Comparison of ENCODE assay signal across 13 cellular contexts in the genomic region with DNA sequence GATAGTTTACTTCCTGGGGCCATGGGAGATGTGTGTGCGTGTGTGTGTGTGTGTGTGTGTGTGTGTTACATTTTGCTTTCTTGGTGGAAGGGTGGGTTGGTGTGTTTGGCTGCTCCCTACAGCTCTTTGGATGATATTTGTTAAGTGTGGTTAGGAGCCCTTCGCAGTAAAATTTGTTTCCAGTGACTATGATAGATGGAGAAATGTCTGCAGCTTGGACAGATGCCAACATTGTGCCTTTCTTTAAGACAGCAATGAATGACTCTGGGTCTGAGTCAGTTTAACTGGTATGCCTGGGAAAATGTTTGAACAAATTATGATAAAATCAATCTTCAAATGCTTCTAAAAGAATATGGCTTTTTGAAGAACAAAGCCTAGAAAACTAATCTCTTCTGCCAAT.
DNase-seq lines count a peak whose midpoint lies in the region; ATAC-seq and TF ChIP-seq lines count a peak whose summit lies in the region.
"Had no signal": no experiment of that assay in that cellular context is flagged by ENCODE, and none has a peak within 500 bp of the region (broad histone marks: within the 10 kb centered on the region; RNA-seq: fewer than 3 reads in every experiment).

No MANE protein-coding gene starts in this region.

- POLR2A ChIA-PET in HCT116 (lab: Charles Lee): no interaction called here

- BruUV-seq in HCT116 (replicated peaks; lab: Mats Ljungman, UMichigan): no TSS peak

- TF ChIP-seq CTCF in HCT116 (IDR thresholded peaks at IDR 0.05 in 2 of 3, conservative IDR thresholded peaks at IDR 0.05 in 1 of 3; ENCODE audit: borderline replicate concordance in 1 of 3, insufficient read depth in 1 of 3, low read depth in 2 of 3, low read length in 2 of 3) (no peak), smooth muscle cell (IDR thresholded peaks at IDR 0.05; ENCODE audit: borderline replicate concordance, insufficient read depth, poor library complexity, severe bottlenecking) (no peak), endodermal cell (conservative IDR thresholded peaks at IDR 0.05) (no peak), vagina (IDR thresholded peaks at IDR 0.05) (no peak)

- H3K4me3 ChIP-seq in HCT116 (replicated peaks in 1 of 2; ENCODE audit: low read depth in 1 of 2, low read length in 2 of 2): no peak overlapping the region
- H3K4me3 ChIP-seq in SJSA1: no peak overlapping the region
- no peak overlapping the region for H3K4me3 ChIP-seq in smooth muscle cell
- H3K4me3 ChIP-seq in endodermal cell (ENCODE audit: low read length): no peak overlapping the region
- no peak overlapping the region for H3K4me3 ChIP-seq in vagina
- H3K4me3 ChIP-seq: ovary had no signal

- H3K4me2 ChIP-seq in HCT116 (ENCODE audit: low read length): no peak overlapping the region
- H3K4me2 ChIP-seq in smooth muscle cell: peak overlapping the region; percentile 13

- H2AFZ ChIP-seq in HCT116 (ENCODE audit: low read depth, low read length, poor library complexity, severe bottlenecking) (no peak overlapping the region), smooth muscle cell (ENCODE audit: low read depth) (no peak overlapping the region)

- H3K27me3 Mint-ChIP-seq in endodermal cell (ENCODE audit: insufficient read depth): no peaks in the 10 kb centered on the region

- intact Hi-C loops in HCT116 (cut with micrococcal nuclease) (no loop called here), vagina (cut with DNase I) (no loop called here)

- H3K79me2 ChIP-seq in HCT116 (ENCODE audit: insufficient read depth, low read length) (no peaks in the 10 kb centered on the region), smooth muscle cell (ENCODE audit: low read depth) (no peaks in the 10 kb centered on the region)

- no peaks in the 10 kb centered on the region for H3K4me1 Mint-ChIP-seq in endodermal cell

- no peak for TF ChIP-seq POLR2A in HCT116 (IDR thresholded peaks at IDR 0.05; ENCODE audit: borderline replicate concordance, extremely low read depth, insufficient read depth, insufficient read length)
- no peak for TF ChIP-seq POLR2A in vagina (IDR thresholded peaks at IDR 0.05)

- DNase-seq in HCT116 (ENCODE audit: low read depth, low spot score) (peak; percentile 3), SJSA1 (ENCODE audit: low read depth in 1 of 2, low spot score in 2 of 2) (peak; percentile 43), fibroblast of peridontal ligament (ENCODE audit: extremely low read depth) (peak; percentile 60), smooth muscle cell (lab: John Stamatoyannopoulos, UW; ENCODE audit: unreplicated experiment) (no peak), endodermal cell (no peak), GM03348 (ENCODE audit: low spot score) (no peak), vagina (ENCODE audit: extremely low spot score in 2 of 2) (no peak)
- DNase-seq: NCI-H510A treated with DMSO at 0.1 percent for 48 hours; ovary; SHP77 treated with DMSO at 0.1 percent for 48 hours; stimulated activated CD4-positive, alpha-beta T cell treated with anti-CD3 and anti-CD28 coated beads, Interleukin-2, amount 100 ng/mL, for 24 hours; stimulated activated naive CD8-positive, alpha-beta T cell treated with anti-CD3 and anti-CD28 coated beads, Interleukin-15, Interleukin-2, amounts not matched to agents 100 U/mL and 50 U/mL, for 24 hours had no signal

- H3K4me1 ChIP-seq in HCT116 (ENCODE audit: control insufficient read depth in 1 of 2, insufficient read depth in 2 of 2, low read length in 2 of 2) (no peaks in the 10 kb centered on the region), SJSA1 (replicated peaks) (peaks cover 10% of the 10 kb centered on the region), smooth muscle cell (ENCODE audit: low read depth) (no peaks in the 10 kb centered on the region), endodermal cell (ENCODE audit: control insufficient read depth, insufficient read depth, low read length) (no peaks in the 10 kb centered on the region), vagina (no peaks in the 10 kb centered on the region)

- peaks cover 31% of the 10 kb centered on the region for H3K9me3 Mint-ChIP-seq in endodermal cell

- RAD21 ChIA-PET in HCT116 (lab: Charles Lee; ENCODE audit: low non-redundant PET in 1 of 2, low total read pairs in 2 of 2, uncharacterized antibody in 2 of 2, unreplicated experiment in 2 of 2): no interaction called here

- H3K9me2 ChIP-seq in HCT116 (ENCODE audit: insufficient read depth): no peaks in the 10 kb centered on the region

- ATAC-seq in HCT116 (no peak), GM18511 (IDR thresholded peaks at IDR 0.05; ENCODE audit: unreplicated experiment) (no peak)
- ATAC-seq: stimulated activated naive CD8-positive, alpha-beta T cell treated with anti-CD3 and anti-CD28 coated beads, Interleukin-15, Interleukin-2, amounts not matched to agents 100 U/mL and 50 U/mL, for 24 hours had no signal

- H3K27ac ChIP-seq in HCT116 (ENCODE audit: low read depth, low read length) (no peak overlapping the region), SJSA1 (peak overlapping the region; percentile 39), smooth muscle cell (ENCODE audit: low read depth) (no peak overlapping the region), endodermal cell (ENCODE audit: low read depth, low read length) (no peak overlapping the region), vagina (no peak overlapping the region)
- H3K27ac ChIP-seq: ovary had no signal

- H3F3A ChIP-seq in smooth muscle cell (ENCODE audit: low read depth): no peaks in the 10 kb centered on the region

- WGBS in smooth muscle cell (ENCODE audit: low lambda C conversion rate): 28% methylated on average over 2 of the region's 2 CpGs
- 80 to 86% methylated on average over 1 to 2 of the region's 2 CpGs for WGBS in endodermal cell (ENCODE audit: insufficient coverage in 1 of 2, insufficient read length in 1 of 2), 2 experiments

- TF ChIP-seq RAD21 in HCT116 (IDR thresholded peaks at IDR 0.05; ENCODE audit: low read depth): no peak

- H3K9ac ChIP-seq in HCT116 (ENCODE audit: low read length) (no peak overlapping the region), smooth muscle cell (ENCODE audit: low read depth) (no peak overlapping the region), endodermal cell (ENCODE audit: extremely low read depth, low read length, poor library complexity, severe bottlenecking) (no peak overlapping the region)

- H3K27me3 ChIP-seq in HCT116 (ENCODE audit: insufficient read depth, low read length): no peaks in the 10 kb centered on the region
- no peaks in the 10 kb centered on the region for H3K27me3 ChIP-seq in SJSA1 (replicated peaks)
- no peaks in the 10 kb centered on the region for H3K27me3 ChIP-seq in smooth muscle cell (ENCODE audit: low read depth)
- no peaks in the 10 kb centered on the region for H3K27me3 ChIP-seq in endodermal cell (ENCODE audit: control insufficient read depth, insufficient read depth, low read length, poor library complexity, severe bottlenecking)
- no peaks in the 10 kb centered on the region for H3K27me3 ChIP-seq in vagina
- H3K27me3 ChIP-seq: ovary had no signal

- CTCF ChIA-PET in HCT116 (lab: Charles Lee): no interaction called here

- no peak overlapping the region for H3K4me3 Mint-ChIP-seq in endodermal cell

- H3K9me3 ChIP-seq in HCT116 (ENCODE audit: control insufficient read depth in 1 of 2, insufficient read depth in 1 of 2, low read depth in 1 of 2, low read length in 2 of 2) (no peaks in the 10 kb centered on the region), SJSA1 (replicated peaks) (no peaks in the 10 kb centered on the region), smooth muscle cell (replicated peaks; ENCODE audit: low read depth) (no peaks in the 10 kb centered on the region), endodermal cell (ENCODE audit: control insufficient read depth, low read length) (peaks cover 12% of the 10 kb centered on the region), vagina (no peaks in the 10 kb centered on the region)
- H3K9me3 ChIP-seq: ovary had no signal

- H4K20me1 ChIP-seq in HCT116 (ENCODE audit: insufficient read depth) (no peaks in the 10 kb centered on the region), smooth muscle cell (ENCODE audit: low read depth) (no peaks in the 10 kb centered on the region)

- H3K36me3 Mint-ChIP-seq in endodermal cell (ENCODE audit: low read depth): no peaks in the 10 kb centered on the region

- H3K36me3 ChIP-seq in HCT116 (ENCODE audit: control insufficient read depth in 1 of 2, insufficient read depth in 2 of 2, low read length in 2 of 2) (no peaks in the 10 kb centered on the region), SJSA1 (no peaks in the 10 kb centered on the region), smooth muscle cell (ENCODE audit: low read depth) (no peaks in the 10 kb centered on the region), endodermal cell (ENCODE audit: control insufficient read depth, insufficient read depth, low read length) (no peaks in the 10 kb centered on the region), vagina (no peaks in the 10 kb centered on the region)
- H3K36me3 ChIP-seq: ovary had no signal

- no peak overlapping the region for H3K27ac Mint-ChIP-seq in endodermal cell

TF ChIP-seq in HCT116, 20 proteins besides CTCF, POLR2A, EP300 and RAD21 (continues in another document):
- TF ChIP-seq CBX3 (IDR thresholded peaks at IDR 0.05; ENCODE audit: low read depth): no peak
- no peak for TF ChIP-seq FOSL1 (IDR thresholded peaks at IDR 0.05; ENCODE audit: low read depth)
- TF ChIP-seq ZFX (IDR thresholded peaks at IDR 0.05): no peak
- no peak for TF ChIP-seq TCF7L2 (IDR thresholded peaks at IDR 0.05; ENCODE audit: borderline replicate concordance, extremely low read depth, insufficient read depth, insufficient read length)
- TF ChIP-seq SP1 (IDR thresholded peaks at IDR 0.05; ENCODE audit: low read depth): no peak
- no peak for TF ChIP-seq EGR1 (IDR thresholded peaks at IDR 0.05; ENCODE audit: low read depth)

Comparison
In these comparisons a context has a peak if more than half of its experiments do, and no peak if none do; other contexts are left out.
1. DNase-seq: peak in HCT116 (single experiment), SJSA1 (2 of 2) and fibroblast of peridontal ligament (single experiment); none in smooth muscle cell (single experiment), endodermal cell (single experiment), GM03348 (single experiment) and vagina (0 of 2).